22 cellular contexts compared by ENCODE assay signal in the genomic region with DNA sequence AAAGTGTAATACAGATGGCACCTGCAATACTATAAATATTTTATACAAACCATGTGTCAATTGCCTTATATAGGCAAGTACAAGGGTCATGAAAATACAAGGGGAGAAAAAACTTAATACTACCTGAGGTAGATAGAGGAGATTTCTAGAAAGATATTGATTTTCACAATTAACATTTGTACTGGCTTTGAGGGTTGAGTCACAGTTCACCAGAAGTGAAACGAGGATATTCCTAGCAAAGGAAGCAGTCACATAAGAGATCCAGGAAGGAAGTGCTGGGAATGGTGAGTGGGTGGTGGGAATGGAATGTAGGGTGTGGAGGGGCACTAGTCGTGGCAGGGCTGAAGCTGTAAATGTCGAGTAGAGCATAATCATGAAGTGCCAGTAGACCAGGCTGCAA.
DNase-seq lines count a peak whose midpoint lies in the region; ATAC-seq and TF ChIP-seq lines count a peak whose summit lies in the region.
"Had no signal": no experiment of that assay in that cellular context is flagged by ENCODE, and none has a peak within 500 bp of the region (broad histone marks: within the 10 kb centered on the region; RNA-seq: fewer than 3 reads in every experiment).

No MANE protein-coding gene starts in this region.

- no peak for TF ChIP-seq CTCF in Peyer's patch (IDR thresholded peaks at IDR 0.05)

- H3K27me3 ChIP-seq in MG63 (no peaks in the 10 kb centered on the region), Peyer's patch (no peaks in the 10 kb centered on the region)
- H3K27me3 ChIP-seq: BLaER1 treated with 17β-estradiol and CSF1 and Interleukin-3, amounts not matched to agents 10 nM and 100 nM; cardiac muscle cell; esophagus squamous epithelium; SJCRH30; spleen; testis had no signal

- no peaks in the 10 kb centered on the region for H3K9me3 ChIP-seq in MG63
- no peaks in the 10 kb centered on the region for H3K9me3 ChIP-seq in mesodermal cell (ENCODE audit: control insufficient read depth, low read length)
- no peaks in the 10 kb centered on the region for H3K9me3 ChIP-seq in Peyer's patch
- H3K9me3 ChIP-seq: A549; BLaER1 treated with 17β-estradiol and CSF1 and Interleukin-3, amounts not matched to agents 10 nM and 100 nM; esophagus squamous epithelium; prostate gland; SJCRH30; spleen; testis had no signal

- peak; percentile 9 for DNase-seq in EH (ENCODE audit: low read depth)
- DNase-seq in MG63, result peak; percentile 13
- peak; percentile 18 to 45 for DNase-seq in dermis microvascular lymphatic vessel endothelial cell (ENCODE audit: low read depth in 2 of 2)
- DNase-seq in Peyer's patch, result no peak
- DNase-seq in activated naive CD4-positive, alpha-beta T cell (lab: John Stamatoyannopoulos, UW), result no peak
- no peak for DNase-seq in stimulated activated CD4-positive, alpha-beta T cell treated with anti-CD3 and anti-CD28 coated beads, Interleukin-15, amount 100 ng/mL, for 24 hours
- DNase-seq: activated CD4-positive, CD25-positive, alpha-beta regulatory T cell; activated naive CD8-positive, alpha-beta T cell treated with anti-CD3 and anti-CD28 coated beads, Interleukin-2, amount 50 U/mL, for 24 hours; esophagus squamous epithelium; NCI-H1930; NCI-H526; SJCRH30; spleen; T-helper 2 cell; testis had no signal

- no peaks in the 10 kb centered on the region for H3K36me3 ChIP-seq in MG63
- H3K36me3 ChIP-seq in mesodermal cell (ENCODE audit: control insufficient read depth, insufficient read depth, low read length), result no peaks in the 10 kb centered on the region
- H3K36me3 ChIP-seq in Peyer's patch, result no peaks in the 10 kb centered on the region
- H3K36me3 ChIP-seq: BLaER1 treated with 17β-estradiol and CSF1 and Interleukin-3, amounts not matched to agents 10 nM and 100 nM; cardiac muscle cell; esophagus squamous epithelium; prostate gland; SJCRH30; spleen had no signal

- H3K27ac ChIP-seq in mesodermal cell (ENCODE audit: low read depth, low read length, severe bottlenecking), result peak overlapping the region; percentile 52
- no peak overlapping the region for H3K27ac ChIP-seq in Peyer's patch
- H3K27ac ChIP-seq: A549; BLaER1 treated with 17β-estradiol and CSF1 and Interleukin-3, amounts not matched to agents 10 nM and 100 nM; cardiac muscle cell; prostate gland; SJCRH30; spleen; testis had no signal

- no peak for ATAC-seq in GM19035 (IDR thresholded peaks at IDR 0.05; ENCODE audit: unreplicated experiment)
- ATAC-seq: A549; activated naive CD8-positive, alpha-beta T cell treated with anti-CD3 and anti-CD28 coated beads, Interleukin-2, amount 50 U/mL, for 24 hours; activated T-helper 17 cell treated with anti-CD3 and anti-CD28 coated beads, Interleukin-2, amount 50 U/mL, for 72 hours had no signal

- TF ChIP-seq POLR2A in Peyer's patch (IDR thresholded peaks at IDR 0.05), result no peak

- no peak overlapping the region for H3K4me3 ChIP-seq in MG63
- H3K4me3 ChIP-seq in mesodermal cell (ENCODE audit: extremely low read depth, insufficient read depth, low read length, poor library complexity, severe bottlenecking), result no peak overlapping the region
- H3K4me3 ChIP-seq in Peyer's patch, result no peak overlapping the region
- H3K4me3 ChIP-seq: A549; BLaER1 treated with 17β-estradiol and CSF1 and Interleukin-3, amounts not matched to agents 10 nM and 100 nM; cardiac muscle cell; esophagus squamous epithelium; prostate gland; SJCRH30; spleen; testis had no signal

- 42 to 52% methylated on average over 3 of the region's 3 CpGs for WGBS in mesodermal cell (ENCODE audit: insufficient coverage in 2 of 2), 2 experiments

- peaks cover 5% of the 10 kb centered on the region for H3K4me1 ChIP-seq in mesodermal cell (ENCODE audit: control insufficient read depth, insufficient read depth, low read length, poor library complexity, severe bottlenecking)
- H3K4me1 ChIP-seq in Peyer's patch, result no peaks in the 10 kb centered on the region
- H3K4me1 ChIP-seq: A549; BLaER1 treated with 17β-estradiol and CSF1 and Interleukin-3, amounts not matched to agents 10 nM and 100 nM; prostate gland; SJCRH30; spleen; testis had no signal

Comparison
In these comparisons a context has a peak if more than half of its experiments do, and no peak if none do; other contexts are left out.
1. DNase-seq: peak in EH (single experiment), MG63 (single experiment) and dermis microvascular lymphatic vessel endothelial cell (2 of 2); none in Peyer's patch (0 of 3), activated naive CD4-positive, alpha-beta T cell (0 of 4) and stimulated activated CD4-positive, alpha-beta T cell treated with anti-CD3 and anti-CD28 coated beads, Interleukin-15, amount 100 ng/mL, for 24 hours (single experiment).